17 cellular contexts compared by ENCODE assay signal in the genomic region with DNA sequence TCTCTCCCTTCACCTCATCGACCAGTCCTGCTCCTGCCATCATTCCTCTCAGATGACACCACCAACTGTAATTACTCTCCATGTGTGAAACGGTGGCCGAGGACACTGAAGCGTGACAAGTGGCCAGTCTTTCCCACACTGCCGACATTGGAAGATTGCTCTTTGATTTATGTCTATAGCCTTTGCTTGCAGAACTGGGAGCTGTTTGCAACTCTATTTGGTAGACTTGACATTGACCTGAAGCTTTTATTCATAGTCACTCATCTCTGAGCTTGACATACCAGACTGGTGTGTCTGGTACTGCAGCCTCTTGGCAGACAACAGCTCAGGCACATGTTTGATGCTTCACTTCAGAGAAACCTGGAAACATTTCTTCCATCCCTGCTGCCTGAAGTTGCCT.
DNase-seq lines count a peak whose midpoint lies in the region; ATAC-seq and TF ChIP-seq lines count a peak whose summit lies in the region.
"Had no signal": no experiment of that assay in that cellular context is flagged by ENCODE, and none has a peak within 500 bp of the region (broad histone marks: within the 10 kb centered on the region; RNA-seq: fewer than 3 reads in every experiment).

No MANE protein-coding gene starts in this region.

- no peak for TF ChIP-seq CTCF in C4-2B (conservative IDR thresholded peaks at IDR 0.05)
- no peak for TF ChIP-seq CTCF in Panc1 (IDR thresholded peaks at IDR 0.05)
- no peak for TF ChIP-seq CTCF in GM10266 (IDR thresholded peaks at IDR 0.05; ENCODE audit: control insufficient read depth, insufficient read depth, low read depth, missing control alignments)

- no peaks in the 10 kb centered on the region for H3K36me3 ChIP-seq in Panc1 (ENCODE audit: control insufficient read depth, insufficient read depth, low read length)
- H3K36me3 ChIP-seq: right atrium auricular region, tibial nerve had no signal

- ATAC-seq in Panc1 (peak; percentile 56; the same call in 1 of the 2 replicates), GM21529 (IDR thresholded peaks at IDR 0.05; ENCODE audit: unreplicated experiment) (no peak)
- ATAC-seq: left ventricle myocardium superior; natural killer cell treated with Interleukin-12 subunit alpha and Interleukin-12 subunit beta and Interleukin-15 and Interleukin-18, amount 100 ng/mL, for 72 hours had no signal

- POLR2A ChIA-PET in Panc1 (lab: Charles Lee), result no interaction called here

- no peaks in the 10 kb centered on the region; the same call in 1 of the 2 replicates for H3K4me1 ChIP-seq in Panc1 (ENCODE audit: control insufficient read depth, insufficient read depth, low read length)
- H3K4me1 ChIP-seq: right atrium auricular region, tibial nerve had no signal

- in situ Hi-C loops in Panc1 (cut with HindIII; ENCODE audit: low pct_unique_long_range_greater_than_20kb, low sequenced_read_pairs), result no loop called here

- peak; percentile 25 for DNase-seq in NCI-H1105 (lab: John Stamatoyannopoulos, UW)
- no peak for DNase-seq in Panc1 (ENCODE audit: low read depth, low spot score)
- DNase-seq in kidney glomerular epithelial cell (lab: John Stamatoyannopoulos, UW), result peak; percentile 95
- DNase-seq in GM10266 (ENCODE audit: extremely low spot score), result no peak
- no peak for DNase-seq in T-helper 1 cell
- no peak for DNase-seq in cortex of kidney (lab: John Stamatoyannopoulos, UW)
- DNase-seq: activated T-cell treated with anti-CD3 and anti-CD28 coated beads, Interleukin-2, amount 50 U/mL, for 24 hours; DND-41; left ventricle myocardium superior; NCI-H1436 treated with DMSO at 0.1 percent for 48 hours; stimulated activated CD4-positive, alpha-beta T cell treated with anti-CD3 and anti-CD28 coated beads, Interleukin-2, amount 100 ng/mL, for 48 hours; SW 1271 had no signal

- H3K9me3 ChIP-seq in Panc1 (ENCODE audit: control insufficient read depth, insufficient read depth, low read depth, low read length), result no peaks in the 10 kb centered on the region
- H3K9me3 ChIP-seq: right atrium auricular region, tibial nerve had no signal

- peak overlapping the region; percentile 11; the same call in 1 of the 2 replicates for H3K27ac ChIP-seq in C4-2B
- no peak overlapping the region; the same call in 1 of the 2 replicates for H3K27ac ChIP-seq in Panc1 (ENCODE audit: low read length)
- H3K27ac ChIP-seq: right atrium auricular region, tibial nerve had no signal

- no TSS peak for BruUV-seq in Panc1 (replicated peaks; lab: Mats Ljungman, UMichigan)

- H3K4me3 ChIP-seq in Panc1 (ENCODE audit: low read depth in 2 of 2, low read length in 2 of 2), result no peak overlapping the region
- H3K4me3 ChIP-seq: right atrium auricular region, tibial nerve had no signal

- intact Hi-C loops in Panc1 (cut with micrococcal nuclease; ENCODE audit: unreplicated experiment), result no loop called here

- H3K27me3 ChIP-seq in Panc1 (ENCODE audit: control insufficient read depth, insufficient read depth, low read length), result no peaks in the 10 kb centered on the region
- H3K27me3 ChIP-seq: right atrium auricular region had no signal

- CTCF ChIA-PET in Panc1 (lab: Charles Lee), result interaction anchor here (0.7 kb wide), 1 partner anchor 139 kb away, joined by 3 read pairs; no protein-coding TSS in a partner anchor

Comparison
In these comparisons a context has a peak if more than half of its experiments do, and no peak if none do; other contexts are left out.
1. DNase-seq: peak in NCI-H1105 (single experiment) and kidney glomerular epithelial cell (single experiment); none in Panc1 (single experiment), GM10266 (single experiment), T-helper 1 cell (0 of 5) and cortex of kidney (single experiment).